In genomic region chr17:10697092-10698081, GRCh38 we compare ENCODE assay signal across 1 cellular context.
TF ChIP-seq lines count a peak whose summit lies in the region.

Gene ADPRM (plus strand): TSS chr17:10697594. CDS start chr17:10704927, 7,333 bp downstream.
Gene SCO1 (minus strand): TSS chr17:10697533. CDS start chr17:10697507, 26 bp downstream.

TF ChIP-seq in HCT116, 20 proteins besides CTCF, POLR2A, EP300 and RAD21 (continued from another document):
- TF ChIP-seq TCF7L2 (IDR thresholded peaks at IDR 0.05; ENCODE audit: borderline replicate concordance, extremely low read depth, insufficient read depth, insufficient read length): peak; percentile 66
- TF ChIP-seq JUND (IDR thresholded peaks at IDR 0.05): no peak
